In genomic region chr5:89324990-89325389, GRCh38 we compare ENCODE assay signal across 16 cellular contexts.
DNase-seq lines count a peak whose midpoint lies in the region; FAIRE-seq and TF ChIP-seq lines count a peak whose summit lies in the region.
"Had no signal": no experiment of that assay in that cellular context is flagged by ENCODE, and none has a peak within 500 bp of the region (broad histone marks: within the 10 kb centered on the region; RNA-seq: fewer than 3 reads in every experiment).

No MANE protein-coding gene starts in this region.

- H3K9me3 ChIP-seq in OCI-LY3 (ENCODE audit: insufficient read depth, low read length), result no peaks in the 10 kb centered on the region
- H3K9me3 ChIP-seq in thyroid gland, result no peaks in the 10 kb centered on the region
- H3K9me3 ChIP-seq: HAP-1 had no signal

- H3K4me2 ChIP-seq in OCI-LY3 (ENCODE audit: low read length), result peak overlapping the region; percentile 22; the same call in 1 of the 2 replicates

- intact Hi-C loops in thyroid gland (cut with DNase I), result no loop called here

- no peaks in the 10 kb centered on the region for H3K9me3 Mint-ChIP-seq in osteocyte (ENCODE audit: unreplicated experiment)
- H3K9me3 Mint-ChIP-seq: CD4-positive, alpha-beta T cell had no signal

- H3K27me3 ChIP-seq in OCI-LY3 (ENCODE audit: low read depth, low read length) (no peaks in the 10 kb centered on the region), thyroid gland (no peaks in the 10 kb centered on the region)

- FAIRE-seq in GM12891 (lab: Jason Lieb, UNC), result no peak

- no peaks in the 10 kb centered on the region for H3K36me3 Mint-ChIP-seq in osteocyte (ENCODE audit: unreplicated experiment)

- H3K27ac Mint-ChIP-seq in osteocyte (ENCODE audit: unreplicated experiment), result peak overlapping the region; percentile 56
- H3K27ac Mint-ChIP-seq: CD4-positive, alpha-beta T cell had no signal

- no peaks in the 10 kb centered on the region for H3K79me2 ChIP-seq in OCI-LY3 (ENCODE audit: low read length)

- H3K36me3 ChIP-seq in OCI-LY3 (replicated peaks; ENCODE audit: low read depth, low read length) (no peaks in the 10 kb centered on the region), thyroid gland (no peaks in the 10 kb centered on the region)
- H3K36me3 ChIP-seq: HAP-1 had no signal

- no peaks in the 10 kb centered on the region for H3K27me3 Mint-ChIP-seq in osteocyte (ENCODE audit: unreplicated experiment)
- H3K27me3 Mint-ChIP-seq: CD4-positive, alpha-beta T cell had no signal

- no peaks in the 10 kb centered on the region for H4K20me1 ChIP-seq in OCI-LY3 (ENCODE audit: insufficient read depth, low read length)

- H3K4me1 Mint-ChIP-seq in osteocyte (ENCODE audit: unreplicated experiment), result peaks cover 18% of the 10 kb centered on the region

- no peak for DNase-seq in GM12891 (ENCODE audit: insufficient read length, low spot score)
- DNase-seq in dermis blood vessel endothelial cell, result peak; percentile 5
- DNase-seq in osteocyte (ENCODE audit: extremely low spot score, unreplicated experiment), result no peak
- DNase-seq in amniotic stem cell (lab: John Stamatoyannopoulos, UW), result no peak
- DNase-seq in thyroid gland, result no peak
- DNase-seq in stimulated activated CD4-positive, alpha-beta T cell treated with anti-CD3 and anti-CD28 coated beads, Interleukin-12 subunit alpha, Interleukin-12 subunit beta, amount 100 ng/mL, for 4 hours, result no peak
- DNase-seq: CD4-positive, alpha-beta T cell; NCI-H1092 treated with DMSO at 0.1 percent for 48 hours; NCI-H1694; NCI-H2107; NCI-H2227 treated with DMSO at 0.1 percent for 48 hours; NCI-H524; RPMI8226; SIG-M5 had no signal

- TF ChIP-seq POLR2A in GM12891 (IDR thresholded peaks at IDR 0.05; ENCODE audit: low read depth, low read length), result no peak
- no peak for TF ChIP-seq POLR2A in thyroid gland (IDR thresholded peaks at IDR 0.05)

- no peak overlapping the region for H2AFZ ChIP-seq in OCI-LY3 (ENCODE audit: low read depth, low read length)

- H3K4me1 ChIP-seq in OCI-LY3 (ENCODE audit: low read length) (peaks cover 8% of the 10 kb centered on the region), thyroid gland (no peaks in the 10 kb centered on the region)
- H3K4me1 ChIP-seq: HAP-1 had no signal

- H3K4me3 ChIP-seq in OCI-LY3 (ENCODE audit: low read length) (no peak overlapping the region), thyroid gland (replicated peaks in 1 of 3) (no peak overlapping the region)
- H3K4me3 ChIP-seq: HAP-1 had no signal

- no peak overlapping the region for H3K4me3 Mint-ChIP-seq in osteocyte (ENCODE audit: unreplicated experiment)
- H3K4me3 Mint-ChIP-seq: CD4-positive, alpha-beta T cell had no signal

- H3K9ac ChIP-seq in OCI-LY3 (ENCODE audit: low read length), result no peak overlapping the region

- TF ChIP-seq CTCF in OCI-LY3 (IDR thresholded peaks at IDR 0.05; ENCODE audit: low read depth, low read length) (no peak), osteocyte (IDR thresholded peaks at IDR 0.05) (no peak), thyroid gland (IDR thresholded peaks at IDR 0.05) (no peak)

- H3K27ac ChIP-seq in OCI-LY3 (ENCODE audit: low read length) (no peak overlapping the region), thyroid gland (no peak overlapping the region)

TF ChIP-seq in GM12891, 5 proteins besides CTCF, POLR2A, EP300 and RAD21:
- TF ChIP-seq POLR2AphosphoS5 (IDR thresholded peaks at IDR 0.05; ENCODE audit: low read depth, low read length), result no peak
- TF ChIP-seq PAX5 (IDR thresholded peaks at IDR 0.05; ENCODE audit: insufficient read depth, low read length, severe bottlenecking), result no peak
- no peak for TF ChIP-seq POU2F2 (IDR thresholded peaks at IDR 0.05; ENCODE audit: low read depth, low read length)
- no peak for TF ChIP-seq TAF1 (IDR thresholded peaks at IDR 0.05; ENCODE audit: low read depth, low read length)
- peak; percentile 20; the same call in 1 of the 2 replicates for TF ChIP-seq SPI1 (IDR thresholded peaks at IDR 0.05; ENCODE audit: low read depth, low read length)
